ENCODE assay signal across 32 cellular contexts in the genomic region with DNA sequence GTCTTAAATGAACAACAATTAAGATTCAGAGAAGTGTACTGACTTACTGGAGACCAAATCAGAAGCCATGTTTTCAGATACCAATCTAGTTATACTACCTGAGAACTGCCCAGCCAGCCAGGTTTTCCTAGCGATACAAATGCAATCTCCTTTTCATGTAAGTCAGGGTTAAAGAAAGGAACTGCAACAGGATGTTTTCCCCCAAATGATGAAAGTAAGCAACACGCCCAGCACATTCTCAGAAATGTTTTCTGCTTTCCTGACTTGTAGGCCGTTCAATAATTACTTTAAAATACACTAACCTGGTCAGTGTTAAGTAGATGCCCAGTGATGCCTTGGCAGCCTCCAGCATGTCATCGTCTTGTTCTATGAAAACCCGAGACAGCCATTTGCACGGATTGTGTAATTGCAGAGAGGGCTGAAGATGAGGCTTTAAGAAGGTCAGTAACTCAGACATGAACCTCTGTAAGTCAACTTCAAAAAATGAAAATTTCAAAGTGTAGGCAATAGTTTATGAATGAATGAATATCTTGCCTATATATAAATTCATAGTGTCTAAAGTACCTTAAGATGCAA. TPM values are rescaled to one million over a fixed set of nuclear protein-coding genes. Genes with fewer than 3 reads are reported as not detected.
DNase-seq lines count a peak whose midpoint lies in the region; ATAC-seq and TF ChIP-seq lines count a peak whose summit lies in the region.
"Had no signal": no experiment of that assay in that cellular context is flagged by ENCODE, and none has a peak within 500 bp of the region (broad histone marks: within the 10 kb centered on the region; RNA-seq: fewer than 3 reads in every experiment).

No MANE protein-coding gene starts in this region.

- POLR2A ChIA-PET in CD4-positive, alpha-beta T cell (lab: Charles Lee) = interaction anchor here (0.9 to 4.1 kb wide), 8 partner anchors 15 to 241 kb away, joined by 3 to 44 read pairs (median 8); a partner anchor contains a TSS
- POLR2A ChIA-PET in activated naive CD8-positive, alpha-beta T cell treated with anti-CD3 and anti-CD28 coated beads, Interleukin-2, amount 10 ng/mL, durations not matched to agents 7 days and 5 days (lab: Charles Lee) = interaction anchor here (1.2 to 1.4 kb wide), 3 partner anchors 25 to 31 kb away, joined by 3 to 7 read pairs (median 6); a partner anchor contains a TSS

- peaks cover 72% of the 10 kb centered on the region for H3K36me3 Mint-ChIP-seq in activated CD4-positive, alpha-beta T cell treated with anti-CD3 and anti-CD28 coated beads, Interleukin-2, amount 10 ng/mL, durations not matched to agents 24 days and 14 days (ENCODE audit: low read depth)
- peaks cover 85% of the 10 kb centered on the region for H3K36me3 Mint-ChIP-seq in CD4-positive, alpha-beta T cell (ENCODE audit: low read depth)
- peaks cover 2% of the 10 kb centered on the region for H3K36me3 Mint-ChIP-seq in T-helper 17 cell (ENCODE audit: low read depth)
- H3K36me3 Mint-ChIP-seq in activated naive CD8-positive, alpha-beta T cell treated with anti-CD3 and anti-CD28 coated beads, Interleukin-2, amount 10 ng/mL, durations not matched to agents 7 days and 5 days = peaks cover 28% of the 10 kb centered on the region

- peak overlapping the region; percentile 78 for H3K4me3 Mint-ChIP-seq in activated CD4-positive, alpha-beta T cell treated with anti-CD3 and anti-CD28 coated beads, Interleukin-2, amount 10 ng/mL, durations not matched to agents 24 days and 14 days
- H3K4me3 Mint-ChIP-seq in CD4-positive, alpha-beta T cell = peak overlapping the region; percentile 22
- H3K4me3 Mint-ChIP-seq in T-helper 17 cell = peak overlapping the region; percentile 77
- H3K4me3 Mint-ChIP-seq in activated naive CD8-positive, alpha-beta T cell treated with anti-CD3 and anti-CD28 coated beads, Interleukin-2, amount 10 ng/mL, durations not matched to agents 7 days and 5 days = peak overlapping the region; percentile 23
- H3K4me3 Mint-ChIP-seq: brain had no signal

- intact Hi-C loops in activated CD4-positive, alpha-beta T cell treated with anti-CD3 and anti-CD28 coated beads, Interleukin-2, amount 10 ng/mL, durations not matched to agents 24 days and 14 days (cut with micrococcal nuclease) = loop anchor here (2.0 to 10.0 kb wide), 3 partner anchors 25 to 647 kb away; no protein-coding TSS in a partner anchor
- intact Hi-C loops in CD4-positive, alpha-beta T cell (cut with DNase I, micrococcal nuclease) = loop anchor here (1.0 to 5.0 kb wide), 6 partner anchors 31 to 644 kb away; a partner anchor contains a TSS
- intact Hi-C loops in posterior vena cava (cut with DNase I) = no loop called here

- H3K27ac ChIP-seq in CD4-positive, alpha-beta T cell (ENCODE audit: low read depth, low read length) = peak overlapping the region; percentile 13
- H3K27ac ChIP-seq: C4-2B, left ventricle myocardium inferior, psoas muscle, RWPE1, SJSA1, thyroid gland, vagina had no signal

- DNase-seq in activated CD4-positive, alpha-beta T cell treated with anti-CD3 and anti-CD28 coated beads, Interleukin-2, amount 10 ng/mL, durations not matched to agents 24 days and 14 days = peak; percentile 72
- DNase-seq in activated CD4-positive, alpha-beta T cell treated with anti-CD3 and anti-CD28 coated beads for 48 hours = no peak
- DNase-seq in CD4-positive, alpha-beta T cell = peak in 3 of 10 experiments; percentile 17 to 39 (median 22)
- no peak for DNase-seq in T-helper 17 cell
- no peak for DNase-seq in activated naive CD8-positive, alpha-beta T cell treated with anti-CD3 and anti-CD28 coated beads, Interleukin-2, amount 10 ng/mL, durations not matched to agents 7 days and 5 days
- no peak for DNase-seq in HT-29 (ENCODE audit: low spot score)
- DNase-seq in posterior vena cava (ENCODE audit: low spot score) = no peak
- no peak for DNase-seq in occipital lobe (lab: John Stamatoyannopoulos, UW)
- DNase-seq: activated CD4-positive, CD25-positive, alpha-beta regulatory T cell; amniotic stem cell; head of caudate nucleus; islet precursor cell; KG1; left ventricle myocardium inferior; NCI-H1930; NCI-H510A; psoas muscle; stimulated activated CD8-positive, alpha-beta memory T cell treated with anti-CD3 and anti-CD28 coated beads, Interleukin-4, amount 100 ng/mL, for 48 hours; thyroid gland had no signal

- H3K27me3 Mint-ChIP-seq in activated CD4-positive, alpha-beta T cell treated with anti-CD3 and anti-CD28 coated beads, Interleukin-2, amount 10 ng/mL, durations not matched to agents 24 days and 14 days = no peaks in the 10 kb centered on the region
- H3K27me3 Mint-ChIP-seq in CD4-positive, alpha-beta T cell = no peaks in the 10 kb centered on the region
- H3K27me3 Mint-ChIP-seq in T-helper 17 cell = no peaks in the 10 kb centered on the region
- H3K27me3 Mint-ChIP-seq in activated naive CD8-positive, alpha-beta T cell treated with anti-CD3 and anti-CD28 coated beads, Interleukin-2, amount 10 ng/mL, durations not matched to agents 7 days and 5 days = no peaks in the 10 kb centered on the region
- H3K27me3 Mint-ChIP-seq: brain had no signal

- H3K27ac Mint-ChIP-seq in activated CD4-positive, alpha-beta T cell treated with anti-CD3 and anti-CD28 coated beads, Interleukin-2, amount 10 ng/mL, durations not matched to agents 24 days and 14 days = peak overlapping the region; percentile 69
- peak overlapping the region; percentile 74 for H3K27ac Mint-ChIP-seq in CD4-positive, alpha-beta T cell
- H3K27ac Mint-ChIP-seq in T-helper 17 cell = peak overlapping the region; percentile 79
- peak overlapping the region; percentile 75 for H3K27ac Mint-ChIP-seq in activated naive CD8-positive, alpha-beta T cell treated with anti-CD3 and anti-CD28 coated beads, Interleukin-2, amount 10 ng/mL, durations not matched to agents 7 days and 5 days
- H3K27ac Mint-ChIP-seq: brain had no signal

- peaks cover 10% of the 10 kb centered on the region for H3K9me3 Mint-ChIP-seq in activated CD4-positive, alpha-beta T cell treated with anti-CD3 and anti-CD28 coated beads, Interleukin-2, amount 10 ng/mL, durations not matched to agents 24 days and 14 days
- no peaks in the 10 kb centered on the region for H3K9me3 Mint-ChIP-seq in CD4-positive, alpha-beta T cell
- no peaks in the 10 kb centered on the region for H3K9me3 Mint-ChIP-seq in activated naive CD8-positive, alpha-beta T cell treated with anti-CD3 and anti-CD28 coated beads, Interleukin-2, amount 10 ng/mL, durations not matched to agents 7 days and 5 days
- H3K9me3 Mint-ChIP-seq: brain had no signal

- H3K9me3 ChIP-seq in CD4-positive, alpha-beta T cell (ENCODE audit: control insufficient read depth, low read length) = no peaks in the 10 kb centered on the region
- no peaks in the 10 kb centered on the region for H3K9me3 ChIP-seq in T-helper 17 cell (ENCODE audit: control insufficient read depth, low read length, poor library complexity, severe bottlenecking)
- H3K9me3 ChIP-seq: left ventricle myocardium inferior, psoas muscle, SJSA1, thyroid gland, vagina had no signal

- H3K4me1 Mint-ChIP-seq in activated CD4-positive, alpha-beta T cell treated with anti-CD3 and anti-CD28 coated beads, Interleukin-2, amount 10 ng/mL, durations not matched to agents 24 days and 14 days = peaks cover 45% of the 10 kb centered on the region
- H3K4me1 Mint-ChIP-seq in CD4-positive, alpha-beta T cell (ENCODE audit: low read depth) = peaks cover 57% of the 10 kb centered on the region
- peaks cover 33% of the 10 kb centered on the region for H3K4me1 Mint-ChIP-seq in T-helper 17 cell
- peaks cover 27% of the 10 kb centered on the region for H3K4me1 Mint-ChIP-seq in activated naive CD8-positive, alpha-beta T cell treated with anti-CD3 and anti-CD28 coated beads, Interleukin-2, amount 10 ng/mL, durations not matched to agents 7 days and 5 days
- H3K4me1 Mint-ChIP-seq: brain had no signal

- no peaks in the 10 kb centered on the region for H3K27me3 ChIP-seq in CD4-positive, alpha-beta T cell (ENCODE audit: control insufficient read depth, insufficient read depth, low read length)
- H3K27me3 ChIP-seq: SJSA1, thyroid gland, vagina had no signal

- peak; percentile 26 for ATAC-seq in CD4-positive, alpha-beta T cell (ENCODE audit: poor library complexity)
- peak; percentile 27 for ATAC-seq in T-helper 17 cell
- ATAC-seq in activated naive CD8-positive, alpha-beta T cell treated with anti-CD3 and anti-CD28 coated beads, Interleukin-2, amount 10 ng/mL, durations not matched to agents 7 days and 5 days (ENCODE audit: low read depth) = peak; percentile 30

- no peak for TF ChIP-seq CTCF in CD4-positive, alpha-beta T cell (IDR thresholded peaks at IDR 0.05)

- CTCF ChIA-PET in CD4-positive, alpha-beta T cell (lab: Charles Lee) = interaction anchor here (0.7 to 3.4 kb wide), 9 partner anchors 9 to 643 kb away, joined by 3 to 19 read pairs (median 5); no protein-coding TSS in a partner anchor

RNA-seq across cellular contexts. Expression of a gene that starts 30.3 kb away (rescaled TPM):
- total RNA-seq in activated CD4-positive, alpha-beta T cell treated with anti-CD3 and anti-CD28 coated beads, Interleukin-2, amount 10 ng/mL, durations not matched to agents 24 days and 14 days = 63.9 and 64.9 TPM in 2 replicates
- total RNA-seq in CD4-positive, alpha-beta T cell = 10 to 100 TPM; 38.9 to 39.6 TPM
- total RNA-seq in T-helper 17 cell (10 to 100 TPM; 50.0 to 53.5 TPM), posterior vena cava (10 to 100 TPM in 1 of 2 donors, 1 to 10 TPM in 1; 8.3 to 11.9 TPM), occipital lobe (49.8 TPM)
- 10 to 100 TPM; 38.6 to 43.4 TPM for total RNA-seq in activated naive CD8-positive, alpha-beta T cell treated with anti-CD3 and anti-CD28 coated beads, Interleukin-2, amount 10 ng/mL, durations not matched to agents 7 days and 5 days
- total RNA-seq in HT-29 (2014; rRNA removed; shearing (Covaris generic)) = 6.9 and 7.3 TPM in 2 replicates

RNA-seq across cellular contexts. Expression of a gene that starts 30.7 kb away (rescaled TPM):
- total RNA-seq in activated CD4-positive, alpha-beta T cell treated with anti-CD3 and anti-CD28 coated beads, Interleukin-2, amount 10 ng/mL, durations not matched to agents 24 days and 14 days = 17.8 and 18.0 TPM in 2 replicates
- total RNA-seq in CD4-positive, alpha-beta T cell = 10 to 100 TPM; 14.9 to 16.7 TPM
- 10 to 100 TPM; 13.0 to 17.9 TPM for total RNA-seq in T-helper 17 cell
- 10 to 100 TPM; 21.1 to 21.5 TPM for total RNA-seq in activated naive CD8-positive, alpha-beta T cell treated with anti-CD3 and anti-CD28 coated beads, Interleukin-2, amount 10 ng/mL, durations not matched to agents 7 days and 5 days
- total RNA-seq in HT-29 (2014; rRNA removed; shearing (Covaris generic)) = 19.1 and 19.9 TPM in 2 replicates
- 10 to 100 TPM in 1 of 2 donors, 1 to 10 TPM in 1; 8.8 to 10.2 TPM for total RNA-seq in posterior vena cava
- 21.5 TPM for total RNA-seq in occipital lobe

RNA-seq across cellular contexts. Expression of a gene that starts 42.9 kb away (rescaled TPM):
- total RNA-seq in activated CD4-positive, alpha-beta T cell treated with anti-CD3 and anti-CD28 coated beads, Interleukin-2, amount 10 ng/mL, durations not matched to agents 24 days and 14 days = 0.21 and 0.40 TPM in 2 replicates
- 1 to 10 TPM; 1.3 to 1.8 TPM for total RNA-seq in CD4-positive, alpha-beta T cell
- total RNA-seq in T-helper 17 cell (1 to 10 TPM; 2.0 to 2.8 TPM), posterior vena cava (not detected), occipital lobe (1.1 TPM)
- under 1 TPM; 0.34 to 0.44 TPM for total RNA-seq in activated naive CD8-positive, alpha-beta T cell treated with anti-CD3 and anti-CD28 coated beads, Interleukin-2, amount 10 ng/mL, durations not matched to agents 7 days and 5 days
- not detected in 2 replicates for total RNA-seq in HT-29 (2014; rRNA removed; shearing (Covaris generic))
- total RNA-seq: A172, Daoy, dermis blood vessel endothelial cell, fibroblast of villous mesenchyme, H1, MCF 10A, mesenteric fat pad, myocyte, SJSA1 had no signal

Comparison
In these comparisons a context has a peak if more than half of its experiments do, and no peak if none do; other contexts are left out.
1. H3K4me3 Mint-ChIP-seq: peak in every context shown above with its lines; median percentile 78 in activated CD4-positive, alpha-beta T cell treated with anti-CD3 and anti-CD28 coated beads, Interleukin-2, amount 10 ng/mL, durations not matched to agents 24 days and 14 days; 77 in T-helper 17 cell; 23 in activated naive CD8-positive, alpha-beta T cell treated with anti-CD3 and anti-CD28 coated beads, Interleukin-2, amount 10 ng/mL, durations not matched to agents 7 days and 5 days; 22 in CD4-positive, alpha-beta T cell.
2. intact Hi-C loops: an anchor here in activated CD4-positive, alpha-beta T cell treated with anti-CD3 and anti-CD28 coated beads, Interleukin-2, amount 10 ng/mL, durations not matched to agents 24 days and 14 days (2.0 to 10.0 kb wide) and CD4-positive, alpha-beta T cell (1.0 to 5.0 kb wide); none called in posterior vena cava.